ENCODE assay signal across 20 cellular contexts in the genomic region with DNA sequence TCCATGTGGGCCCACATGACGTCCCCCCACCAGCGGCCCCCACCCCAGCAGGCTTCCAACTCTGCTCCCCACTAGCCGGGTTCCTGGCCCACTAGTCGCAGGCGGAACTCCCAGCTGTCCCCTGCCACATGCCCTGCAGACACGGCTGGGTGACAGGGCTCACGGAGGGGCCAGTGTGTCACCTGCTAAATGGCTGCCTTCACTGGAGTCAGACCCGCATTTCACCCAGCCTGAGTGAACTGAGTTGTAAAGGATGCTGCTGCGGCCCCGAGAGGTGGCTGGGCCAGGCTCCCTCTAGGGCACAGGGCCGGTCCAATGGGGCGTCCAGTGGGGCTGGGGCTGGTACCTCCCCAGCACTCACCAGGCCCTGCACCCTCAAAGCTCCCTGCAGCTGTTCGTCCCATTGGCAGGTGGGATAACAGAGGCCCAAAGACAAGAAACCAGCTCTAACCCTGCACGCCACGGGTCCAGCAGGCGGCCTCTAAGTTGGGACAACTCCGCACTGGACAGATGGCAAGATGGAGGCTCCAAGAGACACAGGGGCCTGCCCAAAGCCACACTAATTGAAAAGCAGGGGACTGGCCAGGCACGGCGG. TPM values are rescaled to one million over a fixed set of nuclear protein-coding genes. Genes with fewer than 3 reads are reported as not detected.
DNase-seq lines count a peak whose midpoint lies in the region; ATAC-seq and TF ChIP-seq lines count a peak whose summit lies in the region.
"Had no signal": no experiment of that assay in that cellular context is flagged by ENCODE, and none has a peak within 500 bp of the region (broad histone marks: within the 10 kb centered on the region; RNA-seq: fewer than 3 reads in every experiment).

No MANE protein-coding gene starts in this region.

- TF ChIP-seq CTCF in WTC11 (IDR thresholded peaks at IDR 0.05) (no peak), nephron (IDR thresholded peaks at IDR 0.05; ENCODE audit: unreplicated experiment in 3 of 3) (no peak)

- no peaks in the 10 kb centered on the region for H3K27me3 Mint-ChIP-seq in CD4-positive, CD25-positive, alpha-beta regulatory T cell
- no peaks in the 10 kb centered on the region for H3K27me3 Mint-ChIP-seq in WTC11 (ENCODE audit: low read depth)
- H3K27me3 Mint-ChIP-seq in nephron (ENCODE audit: low read depth), result peaks cover 3% of the 10 kb centered on the region
- H3K27me3 Mint-ChIP-seq: activated CD8-positive, alpha-beta T cell treated with anti-CD3 and anti-CD28 coated beads for 36 hours; activated naive CD8-positive, alpha-beta T cell; memory B cell; naive thymus-derived CD8-positive, alpha-beta T cell had no signal

- no peaks in the 10 kb centered on the region for H3K27me3 ChIP-seq in CD4-positive, CD25-positive, alpha-beta regulatory T cell (ENCODE audit: control insufficient read depth, insufficient read depth, low read length)
- H3K27me3 ChIP-seq: SJCRH30 had no signal

- peaks cover 3% of the 10 kb centered on the region for H3K36me3 Mint-ChIP-seq in CD4-positive, CD25-positive, alpha-beta regulatory T cell
- H3K36me3 Mint-ChIP-seq in WTC11 (no peaks in the 10 kb centered on the region), nephron (ENCODE audit: low read depth) (peaks cover 10% of the 10 kb centered on the region)
- H3K36me3 Mint-ChIP-seq: activated naive CD8-positive, alpha-beta T cell; memory B cell had no signal

- H3K36me3 ChIP-seq in CD4-positive, CD25-positive, alpha-beta regulatory T cell (ENCODE audit: control insufficient read depth, insufficient read depth, low read length), result no peaks in the 10 kb centered on the region

- in situ Hi-C loops in G401 (cut with HindIII; ENCODE audit: low sequenced_read_pairs), result no loop called here

- POLR2A ChIA-PET in WTC11 (lab: Charles Lee), result interaction anchor here (0.9 to 2.0 kb wide), 3 partner anchors 9 to 26 kb away, joined by 3 to 9 read pairs (median 5); a partner anchor contains a TSS

- no peak overlapping the region for H3K4me3 ChIP-seq in CD4-positive, CD25-positive, alpha-beta regulatory T cell (ENCODE audit: low read depth, low read length)
- H3K4me3 ChIP-seq: PC-9, SJCRH30 had no signal

- H3K9me3 Mint-ChIP-seq in CD4-positive, CD25-positive, alpha-beta regulatory T cell, result no peaks in the 10 kb centered on the region
- H3K9me3 Mint-ChIP-seq in WTC11 (no peaks in the 10 kb centered on the region), nephron (no peaks in the 10 kb centered on the region)
- H3K9me3 Mint-ChIP-seq: activated CD8-positive, alpha-beta T cell treated with anti-CD3 and anti-CD28 coated beads for 36 hours; memory B cell; naive thymus-derived CD8-positive, alpha-beta T cell had no signal

- H3K27ac Mint-ChIP-seq in CD4-positive, CD25-positive, alpha-beta regulatory T cell, result no peak overlapping the region
- H3K27ac Mint-ChIP-seq in WTC11, result no peak overlapping the region
- H3K27ac Mint-ChIP-seq in nephron, result no peak overlapping the region
- H3K27ac Mint-ChIP-seq: activated CD8-positive, alpha-beta T cell treated with anti-CD3 and anti-CD28 coated beads for 36 hours; activated naive CD8-positive, alpha-beta T cell had no signal

- H3K4me3 Mint-ChIP-seq in CD4-positive, CD25-positive, alpha-beta regulatory T cell, result peak overlapping the region in 3 of 4 donors; percentile 27 to 54 (median 50)
- H3K4me3 Mint-ChIP-seq in WTC11, result peak overlapping the region; percentile 36
- peak overlapping the region; percentile 86 to 88 (median 87) for H3K4me3 Mint-ChIP-seq in nephron

- no peak for DNase-seq in CD4-positive, CD25-positive, alpha-beta regulatory T cell
- DNase-seq in G401 (ENCODE audit: low spot score) (peak; percentile 38), WTC11 (ENCODE audit: low spot score) (no peak), T1000 (lab: John Stamatoyannopoulos, UW) (no peak), cortex of kidney (lab: John Stamatoyannopoulos, UW) (no peak)
- DNase-seq: activated CD8-positive, alpha-beta T cell treated with anti-CD3 and anti-CD28 coated beads for 36 hours; activated T-cell treated with anti-CD3 and anti-CD28 coated beads, Interleukin-2, amount 50 U/mL, for 1 hour; Caco-2; naive thymus-derived CD8-positive, alpha-beta T cell; NCI-H1436 treated with DMSO at 0.1 percent for 48 hours; NCI-H2171 treated with DMSO at 0.1 percent for 48 hours; NCI-H748 treated with DMSO at 0.1 percent for 48 hours; PC-9; SJCRH30; small intestine; stimulated activated CD4-positive, alpha-beta T cell treated with anti-CD3 and anti-CD28 coated beads, Interleukin-2, amount 100 ng/mL, for 48 hours had no signal

- H3K4me1 Mint-ChIP-seq in CD4-positive, CD25-positive, alpha-beta regulatory T cell, result peaks cover 0 to 24% (median 15%) of the 10 kb centered on the region in 4 donors
- H3K4me1 Mint-ChIP-seq in WTC11 (peaks cover 20% of the 10 kb centered on the region), nephron (peaks cover 16% of the 10 kb centered on the region)

- no peaks in the 10 kb centered on the region for H3K9me3 ChIP-seq in CD4-positive, CD25-positive, alpha-beta regulatory T cell (ENCODE audit: control insufficient read depth in 2 of 2, low read length in 2 of 2)
- H3K9me3 ChIP-seq: Caco-2, SJCRH30 had no signal

- CTCF ChIA-PET in WTC11 (lab: Charles Lee), result interaction anchor here (0.6 to 1.8 kb wide), 5 partner anchors 151 to 302 kb away, joined by 3 to 11 read pairs (median 3); no protein-coding TSS in a partner anchor

- H3K27ac ChIP-seq in CD4-positive, CD25-positive, alpha-beta regulatory T cell (ENCODE audit: insufficient read depth, low read length, poor library complexity, severe bottlenecking), result no peak overlapping the region
- H3K27ac ChIP-seq: PC-9, SJCRH30 had no signal

- ATAC-seq in CD4-positive, CD25-positive, alpha-beta regulatory T cell (ENCODE audit: low read depth in 2 of 2), result no peak
- ATAC-seq in WTC11 (no peak), HG03045 (IDR thresholded peaks at IDR 0.05; ENCODE audit: unreplicated experiment) (no peak)
- ATAC-seq: activated CD8-positive, alpha-beta T cell treated with anti-CD3 and anti-CD28 coated beads for 36 hours; naive thymus-derived CD8-positive, alpha-beta T cell had no signal

- peaks cover 25% of the 10 kb centered on the region for H3K4me1 ChIP-seq in CD4-positive, CD25-positive, alpha-beta regulatory T cell (ENCODE audit: control insufficient read depth, insufficient read depth, low read length, poor library complexity, severe bottlenecking)

TF ChIP-seq in WTC11, 78 proteins besides CTCF, POLR2A, EP300 and RAD21:
- TF ChIP-seq ZNF423 (CRISPR knock-in tag; IDR thresholded peaks at IDR 0.05) (no peak), GTF2I (CRISPR knock-in tag; conservative IDR thresholded peaks at IDR 0.05) (no peak), ZNF232 (CRISPR knock-in tag; IDR thresholded peaks at IDR 0.05) (no peak), ELF4 (CRISPR knock-in tag; IDR thresholded peaks at IDR 0.05; ENCODE audit: low read depth) (no peak), ZNF396 (CRISPR knock-in tag; IDR thresholded peaks at IDR 0.05; ENCODE audit: borderline replicate concordance) (no peak), ETV6 (CRISPR knock-in tag; IDR thresholded peaks at IDR 0.05) (no peak), MXD4 (CRISPR knock-in tag; IDR thresholded peaks at IDR 0.05; ENCODE audit: borderline replicate concordance) (no peak)
- TF ChIP-seq, protein P1, sequence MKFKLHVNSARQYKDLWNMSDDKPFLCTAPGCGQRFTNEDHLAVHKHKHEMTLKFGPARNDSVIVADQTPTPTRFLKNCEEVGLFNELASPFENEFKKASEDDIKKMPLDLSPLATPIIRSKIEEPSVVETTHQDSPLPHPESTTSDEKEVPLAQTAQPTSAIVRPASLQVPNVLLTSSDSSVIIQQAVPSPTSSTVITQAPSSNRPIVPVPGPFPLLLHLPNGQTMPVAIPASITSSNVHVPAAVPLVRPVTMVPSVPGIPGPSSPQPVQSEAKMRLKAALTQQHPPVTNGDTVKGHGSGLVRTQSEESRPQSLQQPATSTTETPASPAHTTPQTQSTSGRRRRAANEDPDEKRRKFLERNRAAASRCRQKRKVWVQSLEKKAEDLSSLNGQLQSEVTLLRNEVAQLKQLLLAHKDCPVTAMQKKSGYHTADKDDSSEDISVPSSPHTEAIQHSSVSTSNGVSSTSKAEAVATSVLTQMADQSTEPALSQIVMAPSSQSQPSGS (CRISPR knock-in tag; IDR thresholded peaks at IDR 0.05; ENCODE audit: borderline replicate concordance, low read depth), result no peak
- TF ChIP-seq, protein P2, sequence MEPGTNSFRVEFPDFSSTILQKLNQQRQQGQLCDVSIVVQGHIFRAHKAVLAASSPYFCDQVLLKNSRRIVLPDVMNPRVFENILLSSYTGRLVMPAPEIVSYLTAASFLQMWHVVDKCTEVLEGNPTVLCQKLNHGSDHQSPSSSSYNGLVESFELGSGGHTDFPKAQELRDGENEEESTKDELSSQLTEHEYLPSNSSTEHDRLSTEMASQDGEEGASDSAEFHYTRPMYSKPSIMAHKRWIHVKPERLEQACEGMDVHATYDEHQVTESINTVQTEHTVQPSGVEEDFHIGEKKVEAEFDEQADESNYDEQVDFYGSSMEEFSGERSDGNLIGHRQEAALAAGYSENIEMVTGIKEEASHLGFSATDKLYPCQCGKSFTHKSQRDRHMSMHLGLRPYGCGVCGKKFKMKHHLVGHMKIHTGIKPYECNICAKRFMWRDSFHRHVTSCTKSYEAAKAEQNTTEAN (CRISPR knock-in tag; IDR thresholded peaks at IDR 0.05), result no peak
- TF ChIP-seq, protein P3, sequence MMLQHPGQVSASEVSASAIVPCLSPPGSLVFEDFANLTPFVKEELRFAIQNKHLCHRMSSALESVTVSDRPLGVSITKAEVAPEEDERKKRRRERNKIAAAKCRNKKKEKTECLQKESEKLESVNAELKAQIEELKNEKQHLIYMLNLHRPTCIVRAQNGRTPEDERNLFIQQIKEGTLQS (CRISPR knock-in tag; conservative IDR thresholded peaks at IDR 0.05), result no peak

RNA-seq across cellular contexts. Expression of a gene that starts 3.2 kb away (rescaled TPM):
- 16.0 TPM for total RNA-seq in CD4-positive, CD25-positive, alpha-beta regulatory T cell
- 1 to 10 TPM; 3.8 to 7.5 (median 4.8) TPM for polyA plus RNA-seq in CD4-positive, CD25-positive, alpha-beta regulatory T cell
- total RNA-seq in G401 (2014; rRNA removed; shearing (Covaris generic)), result 216 and 321 TPM in 2 replicates
- 204 to 216 TPM (median 212 TPM) in 3 replicates for total RNA-seq in WTC11 (2021)

RNA-seq across cellular contexts. Expression of a gene that starts 22.4 kb away (rescaled TPM):
- 191 TPM for total RNA-seq in CD4-positive, CD25-positive, alpha-beta regulatory T cell
- 10 to 100 TPM; 53.4 to 70.2 (median 63.3) TPM for polyA plus RNA-seq in CD4-positive, CD25-positive, alpha-beta regulatory T cell
- total RNA-seq in G401 (2014; rRNA removed; shearing (Covaris generic)), result 39.5 and 44.2 TPM in 2 replicates
- total RNA-seq in WTC11 (2021), result 17.9 to 27.5 TPM (median 23.2 TPM) in 3 replicates

RNA-seq across cellular contexts. Expression of a gene that starts 26.1 kb away (rescaled TPM):
- 24.6 TPM for total RNA-seq in CD4-positive, CD25-positive, alpha-beta regulatory T cell
- 10 to 100 TPM; 49.7 to 62.5 (median 59.4) TPM for polyA plus RNA-seq in CD4-positive, CD25-positive, alpha-beta regulatory T cell
- total RNA-seq in G401 (2014; rRNA removed; shearing (Covaris generic)), result 79.4 and 104 TPM in 2 replicates
- total RNA-seq in WTC11 (2021), result 296 to 342 TPM (median 309 TPM) in 3 replicates

Comparison
In these comparisons a context has a peak if more than half of its experiments do, and no peak if none do; other contexts are left out.
1. H3K4me3 Mint-ChIP-seq: peak in every context shown above with its lines; median percentile 87 in nephron; 50 in CD4-positive, CD25-positive, alpha-beta regulatory T cell; 36 in WTC11.
2. RNA of a gene that starts 3.2 kb away (total RNA-seq): 216 to 321 TPM in G401 and 204 to 216 TPM in WTC11; 16.0 TPM in CD4-positive, CD25-positive, alpha-beta regulatory T cell (single experiment); every median in the first group is over 10 times any median in the second.